ENCODE assay signal across 23 cellular contexts in the genomic region with DNA sequence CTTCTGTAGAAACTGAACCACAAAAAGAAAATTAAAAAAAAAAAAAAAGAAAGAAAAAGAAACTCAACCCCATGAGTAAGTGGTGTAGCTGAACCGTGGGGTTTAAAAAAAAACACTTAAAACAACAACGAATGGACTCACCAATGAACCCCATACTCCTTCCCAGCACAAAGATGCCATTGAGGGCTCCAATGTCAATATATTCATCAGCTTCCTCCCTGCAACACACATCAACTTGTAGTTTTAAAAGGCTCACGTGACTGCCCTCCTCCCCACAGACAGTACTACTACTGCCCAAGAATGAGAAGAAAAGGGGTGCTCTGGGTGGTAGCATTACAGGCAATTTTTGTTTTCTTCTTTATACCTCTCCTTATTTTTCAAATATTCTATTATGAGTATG. TPM values are rescaled to one million over a fixed set of nuclear protein-coding genes. Genes with fewer than 3 reads are reported as not detected.
DNase-seq lines count a peak whose midpoint lies in the region; ATAC-seq lines count a peak whose summit lies in the region.
"Had no signal": no experiment of that assay in that cellular context is flagged by ENCODE, and none has a peak within 500 bp of the region (broad histone marks: within the 10 kb centered on the region; RNA-seq: fewer than 3 reads in every experiment).

No MANE protein-coding gene starts in this region.

- H3K27me3 Mint-ChIP-seq in activated naive CD4-positive, alpha-beta T cell treated with anti-CD3 and anti-CD28 coated beads, Interleukin-2, amount 10 ng/mL, durations not matched to agents 7 days and 5 days = no peaks in the 10 kb centered on the region
- no peaks in the 10 kb centered on the region for H3K27me3 Mint-ChIP-seq in T-helper 17 cell
- no peaks in the 10 kb centered on the region for H3K27me3 Mint-ChIP-seq in activated naive CD8-positive, alpha-beta T cell treated with anti-CD3 and anti-CD28 coated beads, Interleukin-2, amount 50 U/mL, for 24 hours
- no peaks in the 10 kb centered on the region for H3K27me3 Mint-ChIP-seq in stimulated activated naive B cell treated with anti-CD40 and anti-IgM and Interleukin-4, amounts not matched to agents 10 μg/mL and 1 μg/mL and 100 μg/mL, for 72 hours
- H3K27me3 Mint-ChIP-seq: stimulated activated memory B cell treated with anti-CD40 and anti-IgM and Interleukin-4, amounts not matched to agents 10 μg/mL and 1 μg/mL and 100 μg/mL, for 72 hours had no signal

- DNase-seq in activated naive CD4-positive, alpha-beta T cell treated with anti-CD3 and anti-CD28 coated beads, Interleukin-2, amount 10 ng/mL, durations not matched to agents 7 days and 5 days = peak; percentile 23
- DNase-seq in activated naive CD4-positive, alpha-beta T cell (lab: John Stamatoyannopoulos, UW) = no peak
- no peak for DNase-seq in T-helper 17 cell
- DNase-seq in activated naive CD8-positive, alpha-beta T cell treated with anti-CD3 and anti-CD28 coated beads, Interleukin-2, amount 50 U/mL, for 24 hours = no peak
- no peak for DNase-seq in stimulated activated naive B cell treated with anti-CD40 and anti-IgM and Interleukin-4, amounts not matched to agents 10 μg/mL and 1 μg/mL and 100 μg/mL, for 72 hours
- DNase-seq in effector CD4-positive, alpha-beta T cell = no peak
- DNase-seq: aorta, C1 segment of cervical spinal cord, cortex of kidney, H7, hypothalamus, mesendoderm, NCI-H1694, NCI-H2171, NCI-H524, occipital lobe, SIG-M5 had no signal

- no peak overlapping the region for H3K4me3 Mint-ChIP-seq in activated naive CD4-positive, alpha-beta T cell treated with anti-CD3 and anti-CD28 coated beads, Interleukin-2, amount 10 ng/mL, durations not matched to agents 7 days and 5 days
- H3K4me3 Mint-ChIP-seq in T-helper 17 cell = no peak overlapping the region
- H3K4me3 Mint-ChIP-seq in activated naive CD8-positive, alpha-beta T cell treated with anti-CD3 and anti-CD28 coated beads, Interleukin-2, amount 50 U/mL, for 24 hours = peak overlapping the region; percentile 57
- H3K4me3 Mint-ChIP-seq in stimulated activated naive B cell treated with anti-CD40 and anti-IgM and Interleukin-4, amounts not matched to agents 10 μg/mL and 1 μg/mL and 100 μg/mL, for 72 hours = no peak overlapping the region
- H3K4me3 Mint-ChIP-seq: stimulated activated memory B cell treated with anti-CD40 and anti-IgM and Interleukin-4, amounts not matched to agents 10 μg/mL and 1 μg/mL and 100 μg/mL, for 72 hours had no signal

- ATAC-seq in T-helper 17 cell = no peak
- ATAC-seq in activated naive CD8-positive, alpha-beta T cell treated with anti-CD3 and anti-CD28 coated beads, Interleukin-2, amount 50 U/mL, for 24 hours = no peak
- no peak for ATAC-seq in stimulated activated naive B cell treated with anti-CD40 and anti-IgM and Interleukin-4, amounts not matched to agents 10 μg/mL and 1 μg/mL and 100 μg/mL, for 72 hours (replicated peaks)
- ATAC-seq in HG03196 (IDR thresholded peaks at IDR 0.05; ENCODE audit: unreplicated experiment) = no peak
- ATAC-seq in HG02884 (IDR thresholded peaks at IDR 0.05; ENCODE audit: unreplicated experiment) = no peak
- ATAC-seq: Panc1; stimulated activated memory B cell treated with anti-CD40 and anti-IgM and Interleukin-4, amounts not matched to agents 10 μg/mL and 1 μg/mL and 100 μg/mL, for 72 hours had no signal

- no peaks in the 10 kb centered on the region for H3K9me3 Mint-ChIP-seq in activated naive CD4-positive, alpha-beta T cell treated with anti-CD3 and anti-CD28 coated beads, Interleukin-2, amount 10 ng/mL, durations not matched to agents 7 days and 5 days
- no peaks in the 10 kb centered on the region for H3K9me3 Mint-ChIP-seq in activated naive CD8-positive, alpha-beta T cell treated with anti-CD3 and anti-CD28 coated beads, Interleukin-2, amount 50 U/mL, for 24 hours
- H3K9me3 Mint-ChIP-seq in stimulated activated naive B cell treated with anti-CD40 and anti-IgM and Interleukin-4, amounts not matched to agents 10 μg/mL and 1 μg/mL and 100 μg/mL, for 72 hours = no peaks in the 10 kb centered on the region
- H3K9me3 Mint-ChIP-seq: stimulated activated memory B cell treated with anti-CD40 and anti-IgM and Interleukin-4, amounts not matched to agents 10 μg/mL and 1 μg/mL and 100 μg/mL, for 72 hours had no signal

- peak overlapping the region; percentile 88 for H3K27ac Mint-ChIP-seq in activated naive CD4-positive, alpha-beta T cell treated with anti-CD3 and anti-CD28 coated beads, Interleukin-2, amount 10 ng/mL, durations not matched to agents 7 days and 5 days
- peak overlapping the region; percentile 43 for H3K27ac Mint-ChIP-seq in T-helper 17 cell
- peak overlapping the region; percentile 91 for H3K27ac Mint-ChIP-seq in activated naive CD8-positive, alpha-beta T cell treated with anti-CD3 and anti-CD28 coated beads, Interleukin-2, amount 50 U/mL, for 24 hours
- H3K27ac Mint-ChIP-seq in stimulated activated naive B cell treated with anti-CD40 and anti-IgM and Interleukin-4, amounts not matched to agents 10 μg/mL and 1 μg/mL and 100 μg/mL, for 72 hours = peak overlapping the region; percentile 47
- H3K27ac Mint-ChIP-seq: stimulated activated memory B cell treated with anti-CD40 and anti-IgM and Interleukin-4, amounts not matched to agents 10 μg/mL and 1 μg/mL and 100 μg/mL, for 72 hours had no signal

- no peaks in the 10 kb centered on the region for H3K9me3 ChIP-seq in T-helper 17 cell (ENCODE audit: control insufficient read depth, low read length, poor library complexity, severe bottlenecking)

- H3K4me1 Mint-ChIP-seq in activated naive CD4-positive, alpha-beta T cell treated with anti-CD3 and anti-CD28 coated beads, Interleukin-2, amount 10 ng/mL, durations not matched to agents 7 days and 5 days = peaks cover 30% of the 10 kb centered on the region
- peaks cover 7% of the 10 kb centered on the region for H3K4me1 Mint-ChIP-seq in T-helper 17 cell
- peaks cover 43% of the 10 kb centered on the region for H3K4me1 Mint-ChIP-seq in activated naive CD8-positive, alpha-beta T cell treated with anti-CD3 and anti-CD28 coated beads, Interleukin-2, amount 50 U/mL, for 24 hours
- H3K4me1 Mint-ChIP-seq in stimulated activated naive B cell treated with anti-CD40 and anti-IgM and Interleukin-4, amounts not matched to agents 10 μg/mL and 1 μg/mL and 100 μg/mL, for 72 hours = peaks cover 3 to 7% of the 10 kb centered on the region in 2 donors

- H3K36me3 Mint-ChIP-seq in activated naive CD4-positive, alpha-beta T cell treated with anti-CD3 and anti-CD28 coated beads, Interleukin-2, amount 10 ng/mL, durations not matched to agents 7 days and 5 days = peaks cover 45% of the 10 kb centered on the region
- H3K36me3 Mint-ChIP-seq in T-helper 17 cell (ENCODE audit: low read depth) = no peaks in the 10 kb centered on the region
- peaks cover 52% of the 10 kb centered on the region for H3K36me3 Mint-ChIP-seq in activated naive CD8-positive, alpha-beta T cell treated with anti-CD3 and anti-CD28 coated beads, Interleukin-2, amount 50 U/mL, for 24 hours (ENCODE audit: low read depth)
- peaks cover 39 to 51% of the 10 kb centered on the region in 2 donors for H3K36me3 Mint-ChIP-seq in stimulated activated naive B cell treated with anti-CD40 and anti-IgM and Interleukin-4, amounts not matched to agents 10 μg/mL and 1 μg/mL and 100 μg/mL, for 72 hours

- CTCF ChIA-PET in activated naive CD4-positive, alpha-beta T cell treated with anti-CD3 and anti-CD28 coated beads, Interleukin-2, amount 10 ng/mL, durations not matched to agents 7 days and 5 days (lab: Charles Lee) = interaction anchor here (0.6 kb wide), 1 partner anchor 36 kb away, joined by 3 read pairs; no protein-coding TSS in a partner anchor

RNA-seq across cellular contexts. Expression of a gene that starts 3.3 kb away (rescaled TPM):
- 10 to 100 TPM; 17.7 to 31.6 TPM for total RNA-seq in T-helper 17 cell

RNA-seq across cellular contexts. Expression of a gene that starts 30.9 kb away (rescaled TPM):
- not detected for total RNA-seq in T-helper 17 cell
- total RNA-seq: left lobe of liver, occipital lobe, smooth muscle cell had no signal

RNA-seq across cellular contexts. Expression of a gene that starts 32.5 kb away (rescaled TPM):
- total RNA-seq in T-helper 17 cell = 10 to 100 TPM; 23.1 to 28.9 TPM

RNA-seq across cellular contexts. Expression of a gene that starts 50.2 kb away (rescaled TPM):
- total RNA-seq in T-helper 17 cell = 10 to 100 TPM; 65.5 to 73.4 TPM

RNA-seq across cellular contexts. Expression of a gene that starts 55.8 kb away (rescaled TPM):
- not detected for total RNA-seq in T-helper 17 cell
